In the genomic region with DNA sequence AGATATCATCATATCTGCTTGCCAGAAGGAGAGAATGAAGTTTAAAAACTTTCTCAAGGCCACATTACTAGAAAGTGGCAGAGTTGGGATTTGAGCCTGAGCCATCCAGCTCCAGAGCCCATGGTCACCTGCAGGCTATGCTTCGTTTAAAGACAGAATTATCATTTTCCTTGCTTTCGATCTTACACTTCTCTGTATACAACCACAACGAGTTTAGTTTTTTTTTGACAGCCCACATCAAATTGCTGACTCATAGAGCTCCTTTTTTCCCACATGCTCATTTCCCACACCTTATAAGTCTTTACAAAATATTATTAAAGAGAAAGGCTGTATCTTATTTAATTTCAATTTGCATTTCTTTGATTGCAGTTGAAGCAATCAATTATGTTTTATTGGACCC, we compare ENCODE assay signal across 19 cellular contexts. TPM values are rescaled to one million over a fixed set of nuclear protein-coding genes. Genes with fewer than 3 reads are reported as not detected.
DNase-seq lines count a peak whose midpoint lies in the region; ATAC-seq and TF ChIP-seq lines count a peak whose summit lies in the region.
"Had no signal": no experiment of that assay in that cellular context is flagged by ENCODE, and none has a peak within 500 bp of the region (broad histone marks: within the 10 kb centered on the region; RNA-seq: fewer than 3 reads in every experiment).

No MANE protein-coding gene starts in this region.

- H3K9me2 ChIP-seq in GM23248 (ENCODE audit: insufficient read depth), result no peaks in the 10 kb centered on the region

- H4K20me1 ChIP-seq in GM23248 (ENCODE audit: insufficient read depth), result no peaks in the 10 kb centered on the region

- H3K4me2 ChIP-seq in GM23248 (ENCODE audit: unreplicated experiment), result no peak overlapping the region

- H2AFZ ChIP-seq in GM23248, result no peak overlapping the region

- peaks cover 19 to 35% (median 29%) of the 10 kb centered on the region in 3 donors for H3K36me3 Mint-ChIP-seq in CD8-positive, alpha-beta memory T cell
- H3K36me3 Mint-ChIP-seq: WTC11 had no signal

- no peaks in the 10 kb centered on the region for H3K9me3 ChIP-seq in CD8-positive, alpha-beta memory T cell (ENCODE audit: low read length)
- H3K9me3 ChIP-seq in mucosa of descending colon (no peaks in the 10 kb centered on the region), GM23248 (ENCODE audit: low read depth) (no peaks in the 10 kb centered on the region)

- in situ Hi-C loops in ACHN (cut with HindIII; ENCODE audit: low pct_ligation_motif_present, low pct_unique_long_range_greater_than_20kb, low sequenced_read_pairs) (no loop called here), GM23248 (cut with MboI) (no loop called here)

- CTCF ChIA-PET in CD8-positive, alpha-beta memory T cell (lab: Charles Lee), result interaction anchor here (1.0 to 2.2 kb wide), 4 partner anchors 9 to 73 kb away, joined by 3 to 15 read pairs (median 3); no protein-coding TSS in a partner anchor

- H3K27ac ChIP-seq in CD8-positive, alpha-beta memory T cell (ENCODE audit: low read depth, low read length), result no peak overlapping the region
- no peak overlapping the region for H3K27ac ChIP-seq in GM23248

- peaks cover 34% of the 10 kb centered on the region for H3K4me1 ChIP-seq in CD8-positive, alpha-beta memory T cell (ENCODE audit: insufficient read depth, low read length)
- H3K4me1 ChIP-seq in mucosa of descending colon (ENCODE audit: low read depth) (no peaks in the 10 kb centered on the region), GM23248 (ENCODE audit: insufficient read depth) (peaks cover 14% of the 10 kb centered on the region)

- H3K27me3 Mint-ChIP-seq in CD8-positive, alpha-beta memory T cell, result peaks cover 0 to 1% of the 10 kb centered on the region in 2 donors
- H3K27me3 Mint-ChIP-seq: CD4-positive, alpha-beta T cell had no signal

- H3K9me3 Mint-ChIP-seq in CD8-positive, alpha-beta memory T cell, result peaks cover 2 to 7% (median 3%) of the 10 kb centered on the region in 5 donors
- H3K9me3 Mint-ChIP-seq: CD4-positive, alpha-beta T cell had no signal

- H3K4me1 Mint-ChIP-seq in CD8-positive, alpha-beta memory T cell, result peaks cover 71 to 88% (median 84%) of the 10 kb centered on the region in 3 donors

- peak overlapping the region; percentile 45 for H3K4me3 ChIP-seq in CD8-positive, alpha-beta memory T cell (ENCODE audit: low read length)
- no peak overlapping the region for H3K4me3 ChIP-seq in mucosa of descending colon
- H3K4me3 ChIP-seq in GM23248, result no peak overlapping the region

- H3K36me3 ChIP-seq in CD8-positive, alpha-beta memory T cell (ENCODE audit: insufficient read depth, low read length), result no peaks in the 10 kb centered on the region
- H3K36me3 ChIP-seq in mucosa of descending colon (ENCODE audit: low read depth) (no peaks in the 10 kb centered on the region), GM23248 (ENCODE audit: low read depth) (no peaks in the 10 kb centered on the region)

- peaks cover 26% of the 10 kb centered on the region for H3F3A ChIP-seq in GM23248 (ENCODE audit: insufficient read depth)

- H3K27me3 ChIP-seq in CD8-positive, alpha-beta memory T cell (ENCODE audit: insufficient read depth, low read length, poor library complexity, severe bottlenecking), result no peaks in the 10 kb centered on the region
- 0 out of 2 replicates have a peak, but pooled peaks cover 10% of the 10 kb centered on the region for H3K27me3 ChIP-seq in GM23248 (replicated peaks; ENCODE audit: insufficient read depth)

- WGBS in GM23248 (ENCODE audit: low coverage in 1 of 2, low lambda C conversion rate in 2 of 2, missing lambda C conversion rate in 2 of 2), 2 experiments, result 68 to 70% methylated on average over 3 of the region's 3 CpGs

- POLR2A ChIA-PET in CD8-positive, alpha-beta memory T cell (lab: Charles Lee), result no interaction called here

- H3K27ac Mint-ChIP-seq in CD8-positive, alpha-beta memory T cell, result peak overlapping the region; percentile 0 to 88 (median 72)
- H3K27ac Mint-ChIP-seq: CD4-positive, alpha-beta T cell; WTC11 had no signal

- peak overlapping the region; percentile 33 to 78 (median 67) for H3K4me3 Mint-ChIP-seq in CD8-positive, alpha-beta memory T cell
- H3K4me3 Mint-ChIP-seq: CD4-positive, alpha-beta T cell; WTC11 had no signal

- intact Hi-C loops in mucosa of descending colon (cut with DNase I, micrococcal nuclease), result loop anchor here in 1 of 2 donors (10.0 kb wide), 1 partner anchor 53 kb away; no protein-coding TSS in a partner anchor

- no peak for TF ChIP-seq CTCF in mucosa of descending colon (IDR thresholded peaks at IDR 0.05)

- no peak overlapping the region for H3K9ac ChIP-seq in GM23248

- peak; percentile 23 for ATAC-seq in HG02798 (IDR thresholded peaks at IDR 0.05; ENCODE audit: poor library complexity, unreplicated experiment)
- peak; percentile 35 for ATAC-seq in mucosa of descending colon
- ATAC-seq in HG03135 (IDR thresholded peaks at IDR 0.05; ENCODE audit: unreplicated experiment), result no peak
- ATAC-seq: WTC11 had no signal

- H3K79me2 ChIP-seq in GM23248 (ENCODE audit: insufficient read depth), result no peaks in the 10 kb centered on the region

- peak in 1 of 5 donors; percentile 26 for DNase-seq in CD8-positive, alpha-beta memory T cell
- DNase-seq in OCI-M1 (lab: John Stamatoyannopoulos, UW) (peak; percentile 58), mucosa of descending colon (no peak), DMS79 treated with DMSO at 0.1 percent for 48 hours (lab: John Stamatoyannopoulos, UW) (no peak), ACHN (no peak), GM23248 (no peak)
- DNase-seq: CD4-positive, alpha-beta T cell; effector CD8-positive, alpha-beta T cell; foreskin melanocyte; GF-D8; NCI-H1930; NK-92 treated with Interleukin-12 subunit alpha and Interleukin-12 subunit beta, amount 100 ng/mL, for 24 hours; stimulated activated CD4-positive, alpha-beta T cell treated with anti-CD3 and anti-CD28 coated beads, Interleukin-4, amount 100 ng/mL, for 4 hours had no signal

RNA-seq across cellular contexts. Expression of a gene that starts 6.5 kb away (rescaled TPM):
- total RNA-seq in CD8-positive, alpha-beta memory T cell, result 10 to 100 TPM; 21.3 to 23.0 TPM
- 135 TPM for polyA plus RNA-seq in CD8-positive, alpha-beta memory T cell
- total RNA-seq in mucosa of descending colon, result 10 to 100 TPM in 2 of 3 donors, 1 to 10 TPM in 1; 4.8 to 16.0 (median 13.8) TPM
- not detected in 2 replicates for total RNA-seq in GM23248 (2014; rRNA removed; shearing (Covaris generic))
- polyA plus RNA-seq in GM23248 (2016; fragmentation: Nextera tagmentation; extraction: Ambion mirVana), result 0.15 and 0.39 TPM in 2 replicates
- total RNA-seq: astrocyte, SK-MEL-5 had no signal

RNA-seq across cellular contexts. Expression of a gene that starts 51.8 kb away (rescaled TPM):
- total RNA-seq in CD8-positive, alpha-beta memory T cell, result under 1 TPM in 1 of 2 experiments, not detected in 1; 0.11 TPM
- not detected for polyA plus RNA-seq in CD8-positive, alpha-beta memory T cell
- 10 to 100 TPM in 1 of 3 donors, 1 to 10 TPM in 2; 4.1 to 20.0 (median 6.2) TPM for total RNA-seq in mucosa of descending colon
- 21.8 and 37.7 TPM in 2 replicates for total RNA-seq in GM23248 (2014; rRNA removed; shearing (Covaris generic))
- 38.7 and 41.5 TPM in 2 replicates for polyA plus RNA-seq in GM23248 (2016; fragmentation: Nextera tagmentation; extraction: Ambion mirVana)
- total RNA-seq: CD4-positive, alpha-beta T cell; mononuclear cell had no signal

Comparison
In these comparisons a context has a peak if more than half of its experiments do, and no peak if none do; other contexts are left out.
1. RNA of a gene that starts 51.8 kb away (total RNA-seq): 21.8 to 37.7 TPM in GM23248 and 4.1 to 20.0 TPM in mucosa of descending colon; 0.11 TPM in CD8-positive, alpha-beta memory T cell; every median in the first group is over 4 times any median in the second.